16 cellular contexts compared by ENCODE assay signal in the genomic region with DNA sequence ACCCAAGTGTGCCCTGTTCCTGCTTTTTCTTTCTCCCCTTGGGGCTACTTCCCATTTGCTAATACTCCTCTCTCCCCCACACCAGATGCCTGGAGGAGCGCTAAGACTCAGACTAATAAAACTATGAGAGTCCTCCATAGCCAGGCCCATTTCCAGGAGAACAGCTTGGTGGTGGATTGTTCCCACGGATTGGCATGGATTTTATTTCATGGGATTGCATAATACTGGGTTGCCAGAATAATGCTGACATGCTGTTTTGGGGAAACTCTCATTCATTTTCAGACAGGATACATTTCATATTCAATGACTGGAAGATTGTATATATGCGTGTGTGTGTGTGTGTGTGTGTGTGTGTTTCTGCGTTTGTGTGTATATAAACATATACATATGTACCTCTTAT.
"Had no signal": no experiment of that assay in that cellular context is flagged by ENCODE, and none has a peak within 500 bp of the region (broad histone marks: within the 10 kb centered on the region; RNA-seq: fewer than 3 reads in every experiment).

No MANE protein-coding gene starts in this region.

- H3K4me3 Mint-ChIP-seq: activated B cell treated with CpG ODN at 0.5 μM for 24 hours; activated CD4-positive, alpha-beta T cell treated with anti-CD3 and anti-CD28 coated beads, Interleukin-2, amount 10 ng/mL, durations not matched to agents 7 days and 5 days; nephron; stimulated activated naive CD8-positive, alpha-beta T cell treated with anti-CD3 and anti-CD28 coated beads, Interleukin-15, Interleukin-2, amounts not matched to agents 100 ng/mL and 50 ng/mL, for 24 hours; T-helper 1 cell treated with Interleukin-12 subunit alpha and Interleukin-12 subunit beta and Interleukin-4 antibody, amounts not matched to agents 30 μg/mL and 1 μg/mL, for 36 hours had no signal

- H3K4me3 ChIP-seq: heart left ventricle, ovary, thoracic aorta had no signal

- DNase-seq: activated B cell treated with CpG ODN at 0.5 μM for 24 hours; activated CD4-positive, alpha-beta T cell treated with anti-CD3 and anti-CD28 coated beads, Interleukin-2, amount 10 ng/mL, durations not matched to agents 7 days and 5 days; brain microvascular endothelial cell; cerebellar nuclear complex; dermis blood vessel endothelial cell; heart left ventricle; islet precursor cell; ovary; stimulated activated CD4-positive, alpha-beta T cell treated with anti-CD3 and anti-CD28 coated beads, Interleukin-15, amount 100 ng/mL, for 24 hours; stimulated activated CD4-positive, alpha-beta T cell treated with anti-CD3 and anti-CD28 coated beads, Interleukin-4, amount 100 ng/mL, for 24 hours had no signal

- H3K27me3 ChIP-seq: brain microvascular endothelial cell, heart left ventricle, ovary had no signal

- H3K9me3 ChIP-seq: ovary, thoracic aorta had no signal

- H3K36me3 ChIP-seq: brain microvascular endothelial cell, heart left ventricle, ovary, thoracic aorta had no signal

- H3K27me3 Mint-ChIP-seq: activated B cell treated with CpG ODN at 0.5 μM for 24 hours; activated CD4-positive, alpha-beta T cell treated with anti-CD3 and anti-CD28 coated beads, Interleukin-2, amount 10 ng/mL, durations not matched to agents 7 days and 5 days; stimulated activated naive CD8-positive, alpha-beta T cell treated with anti-CD3 and anti-CD28 coated beads, Interleukin-15, Interleukin-2, amounts not matched to agents 100 ng/mL and 50 ng/mL, for 24 hours had no signal

- H3K9me3 Mint-ChIP-seq: activated CD4-positive, alpha-beta T cell treated with anti-CD3 and anti-CD28 coated beads, Interleukin-2, amount 10 ng/mL, durations not matched to agents 7 days and 5 days had no signal

- H3K4me1 Mint-ChIP-seq: activated B cell treated with CpG ODN at 0.5 μM for 24 hours; activated CD4-positive, alpha-beta T cell treated with anti-CD3 and anti-CD28 coated beads, Interleukin-2, amount 10 ng/mL, durations not matched to agents 7 days and 5 days; nephron had no signal

- H3K4me1 ChIP-seq: heart left ventricle had no signal

- H3K27ac Mint-ChIP-seq: activated B cell treated with CpG ODN at 0.5 μM for 24 hours; activated CD4-positive, alpha-beta T cell treated with anti-CD3 and anti-CD28 coated beads, Interleukin-2, amount 10 ng/mL, durations not matched to agents 7 days and 5 days; activated naive CD4-positive, alpha-beta T cell treated with anti-CD3 and anti-CD28 coated beads, Interleukin-2, amount 50 U/mL, for 72 hours; nephron; stimulated activated naive CD8-positive, alpha-beta T cell treated with anti-CD3 and anti-CD28 coated beads, Interleukin-15, Interleukin-2, amounts not matched to agents 100 ng/mL and 50 ng/mL, for 24 hours; T-helper 1 cell treated with Interleukin-12 subunit alpha and Interleukin-12 subunit beta and Interleukin-4 antibody, amounts not matched to agents 30 μg/mL and 1 μg/mL, for 36 hours had no signal

- ATAC-seq: activated naive CD4-positive, alpha-beta T cell treated with anti-CD3 and anti-CD28 coated beads, Interleukin-2, amount 50 U/mL, for 72 hours; heart left ventricle; left lobe of liver had no signal

- H3K27ac ChIP-seq: brain microvascular endothelial cell, heart left ventricle, ovary, thoracic aorta had no signal
